In the genomic region with DNA sequence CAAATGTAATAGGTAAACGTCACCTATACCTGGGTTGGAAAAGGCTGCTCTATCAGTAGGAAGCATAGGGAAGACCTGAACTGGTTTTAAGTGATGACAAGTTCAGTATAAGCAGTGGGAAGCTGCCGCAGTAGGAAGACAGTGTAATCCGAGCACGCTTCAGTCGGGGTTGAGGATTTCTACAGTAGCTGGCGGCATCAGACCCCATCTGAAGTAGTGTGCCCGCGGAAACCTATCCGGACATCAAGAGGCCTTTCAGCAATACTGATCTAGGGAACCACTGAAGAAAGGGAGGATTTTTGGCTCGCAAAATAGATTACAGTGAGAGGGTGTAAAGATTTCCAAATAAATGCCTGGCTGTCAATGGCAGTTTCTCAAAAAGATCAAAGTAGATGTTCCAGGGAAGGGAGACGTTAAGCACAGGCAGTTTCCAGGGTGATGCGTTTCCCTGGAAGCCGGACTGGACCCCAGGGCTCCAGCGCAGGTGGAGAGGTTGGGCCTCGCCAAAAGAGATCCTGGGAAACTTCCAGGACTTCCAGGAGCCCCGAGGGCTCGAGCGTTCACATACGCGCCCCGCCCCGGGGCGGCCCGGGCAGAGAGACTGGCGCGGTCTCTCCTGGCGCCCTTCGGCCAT, we compare ENCODE assay signal across 1 cellular context.
TF ChIP-seq lines count a peak whose summit lies in the region.

No MANE protein-coding gene starts in this region.

TF ChIP-seq in K562, 482 proteins besides CTCF, POLR2A, EP300 and RAD21 (continued from another document):
- TF ChIP-seq, protein P1, sequence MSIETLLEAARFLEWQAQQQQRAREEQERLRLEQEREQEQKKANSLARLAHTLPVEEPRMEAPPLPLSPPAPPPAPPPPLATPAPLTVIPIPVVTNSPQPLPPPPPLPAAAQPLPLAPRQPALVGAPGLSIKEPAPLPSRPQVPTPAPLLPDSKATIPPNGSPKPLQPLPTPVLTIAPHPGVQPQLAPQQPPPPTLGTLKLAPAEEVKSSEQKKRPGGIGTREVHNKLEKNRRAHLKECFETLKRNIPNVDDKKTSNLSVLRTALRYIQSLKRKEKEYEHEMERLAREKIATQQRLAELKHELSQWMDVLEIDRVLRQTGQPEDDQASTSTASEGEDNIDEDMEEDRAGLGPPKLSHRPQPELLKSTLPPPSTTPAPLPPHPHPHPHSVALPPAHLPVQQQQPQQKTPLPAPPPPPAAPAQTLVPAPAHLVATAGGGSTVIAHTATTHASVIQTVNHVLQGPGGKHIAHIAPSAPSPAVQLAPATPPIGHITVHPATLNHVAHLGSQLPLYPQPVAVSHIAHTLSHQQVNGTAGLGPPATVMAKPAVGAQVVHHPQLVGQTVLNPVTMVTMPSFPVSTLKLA (conservative IDR thresholded peaks at IDR 0.05) = no peak
- TF ChIP-seq SMARCA5 (IDR thresholded peaks at IDR 0.05) (no peak), KAT7 (CRISPR knock-in tag; IDR thresholded peaks at IDR 0.05; ENCODE audit: borderline replicate concordance) (peak; percentile 73; the same call in 1 of the 2 replicates), LEF1 (IDR thresholded peaks at IDR 0.05) (peak; percentile 53; the same call in 1 of the 2 replicates), ZKSCAN1 (IDR thresholded peaks at IDR 0.05; ENCODE audit: low read depth, low read length) (no peak), ZNF124 (CRISPR knock-in tag; IDR thresholded peaks at IDR 0.05) (no peak)
TF ChIP-seq in K562: peak in this region for 11.
